In the genomic region with DNA sequence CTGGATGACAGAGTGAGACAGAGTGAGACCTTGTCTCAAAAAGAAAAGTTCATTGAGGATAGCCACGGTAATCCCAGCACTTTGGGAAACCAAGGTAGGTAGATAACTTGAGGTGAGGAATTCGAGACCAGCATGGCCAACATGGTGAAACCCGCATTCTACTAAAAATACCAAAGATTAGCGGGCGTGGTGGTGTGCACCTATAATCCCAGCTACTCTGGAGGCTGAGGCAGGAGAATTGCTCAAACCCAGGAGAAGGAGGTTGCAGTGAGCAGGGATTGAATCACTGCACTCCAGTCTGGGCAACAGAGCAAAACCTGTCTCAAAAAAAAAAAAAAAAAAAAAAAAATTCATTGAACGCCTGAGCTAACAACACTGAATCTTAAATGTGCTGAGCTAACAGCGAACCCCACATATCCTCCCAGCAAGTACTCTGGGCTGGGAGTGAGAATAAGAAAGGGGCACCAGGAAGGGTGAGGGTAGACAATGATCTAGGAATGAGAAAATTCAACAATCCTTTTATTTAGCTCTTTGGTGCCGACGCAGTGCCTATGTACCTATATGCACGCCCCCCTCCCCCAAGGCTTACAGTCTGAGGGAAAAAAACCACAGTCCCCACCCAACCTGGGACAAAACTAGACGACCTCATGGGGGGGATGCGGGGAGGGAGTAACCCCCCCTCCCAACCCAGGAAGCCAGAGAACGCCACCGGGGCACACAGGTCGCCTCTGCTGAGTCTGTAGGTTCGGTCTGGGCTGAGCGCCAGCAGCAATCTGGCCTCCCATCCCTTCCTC, we compare ENCODE assay signal across 8 cellular contexts. TPM values are rescaled to one million over a fixed set of nuclear protein-coding genes. Genes with fewer than 3 reads are reported as not detected.
A peak's percentile ranks its signal among the peaks of the same experiment; 100 is the strongest.
DNase-seq lines count a peak whose midpoint lies in the region; TF ChIP-seq lines count a peak whose summit lies in the region.

No MANE protein-coding gene starts in this region.

- no peak overlapping the region for H2BK120ac ChIP-seq in H9 (ENCODE audit: low read depth, low read length, poor library complexity, severe bottlenecking)

- H3K36me3 Mint-ChIP-seq in H9 (ENCODE audit: insufficient read depth in 1 of 3, low read depth in 3 of 3) = no peaks in the 10 kb centered on the region

- no peak overlapping the region for H3K18ac ChIP-seq in H9 (ENCODE audit: insufficient read length, low read depth, low read length)

- no peak overlapping the region for H2AK5ac ChIP-seq in H9 (ENCODE audit: insufficient read length, low read length)

- H3K4ac ChIP-seq in H9 (ENCODE audit: low read depth, low read length) = no peak overlapping the region

- no peak overlapping the region for H2BK5ac ChIP-seq in H9 (ENCODE audit: insufficient read length, low read length)

- H4K91ac ChIP-seq in H9 (ENCODE audit: insufficient read length, low read depth, low read length) = no peak overlapping the region

- no peak overlapping the region for H2BK15ac ChIP-seq in H9 (ENCODE audit: low read depth, low read length)

- peak overlapping the region; percentile 63 to 85; a peak in 4 of 5 replicates for H3K4me3 Mint-ChIP-seq in H9

- H3K36me3 ChIP-seq in ascending aorta = no peaks in the 10 kb centered on the region

- H3K9me3 ChIP-seq in H9 (ENCODE audit: control insufficient read depth, low read depth, low read length) (no peaks in the 10 kb centered on the region), ascending aorta (no peaks in the 10 kb centered on the region), mononuclear cell (ENCODE audit: low read depth, low read length) (no peaks in the 10 kb centered on the region)

- peak overlapping the region; percentile 66 to 74 for H3K4me3 ChIP-seq in ascending aorta
- peak overlapping the region; percentile 43 for H3K4me3 ChIP-seq in mononuclear cell (ENCODE audit: low read length)

- H4K5ac ChIP-seq in H9 (ENCODE audit: insufficient read length, low read depth, low read length) = no peak overlapping the region

- H2AFZ ChIP-seq in H9 (ENCODE audit: low read length) = no peak overlapping the region

- peaks cover 59% of the 10 kb centered on the region for H3K27me3 Mint-ChIP-seq in H9 (ENCODE audit: low read depth)

- H3K4me2 ChIP-seq in H9 (ENCODE audit: insufficient read depth, insufficient read length, low read length) = peak overlapping the region; percentile 14

- H4K20me1 ChIP-seq in H9 (ENCODE audit: control insufficient read depth, insufficient read depth, insufficient read length) = no peaks in the 10 kb centered on the region

- H3K56ac ChIP-seq in H9 (ENCODE audit: insufficient read length, low read depth, low read length) = no peak overlapping the region

- H3K27ac ChIP-seq in 22Rv1 (peak overlapping the region; percentile 58), H9 (ENCODE audit: insufficient read length, low read depth, low read length) (no peak overlapping the region), ascending aorta (no peak overlapping the region)

- WGBS in H9 (ENCODE audit: extremely low coverage, insufficient read length, low lambda C conversion rate) = no CpG with 5 or more reads among the region's 17 CpGs

- no peak overlapping the region for H2BK20ac ChIP-seq in H9 (ENCODE audit: low read depth, low read length, poor library complexity, severe bottlenecking)

- no peak overlapping the region for H3T11ph ChIP-seq in H9 (ENCODE audit: low read length)

- H3K23ac ChIP-seq in H9 (ENCODE audit: insufficient read length, low read depth, low read length) = no peak overlapping the region

- H3K9me3 Mint-ChIP-seq in H9 = no peaks in the 10 kb centered on the region

- no peak overlapping the region for H4K8ac ChIP-seq in H9 (replicated peaks; ENCODE audit: insufficient read length, low read depth, low read length)

- H3K79me1 ChIP-seq in H9 (ENCODE audit: insufficient read depth, low read depth, low read length, poor library complexity, severe bottlenecking) = no peaks in the 10 kb centered on the region

- H3K79me2 ChIP-seq in H9 (ENCODE audit: insufficient read depth, low read length) = no peaks in the 10 kb centered on the region

- TF ChIP-seq CTCF in 22Rv1 (IDR thresholded peaks at IDR 0.05) (no peak), H9 (conservative IDR thresholded peaks at IDR 0.05) (no peak), ascending aorta (IDR thresholded peaks at IDR 0.05) (no peak)

- H2BK12ac ChIP-seq in H9 (ENCODE audit: insufficient read length, low read depth, low read length) = no peak overlapping the region

- intact Hi-C loops in ascending aorta (cut with DNase I) = loop anchor here (1.0 to 5.0 kb wide), 2 partner anchors 141 to 491 kb away; a partner anchor contains a TSS

- peaks cover 15% of the 10 kb centered on the region; the same call in 1 of the 2 replicates for H3K27me3 ChIP-seq in H9 (ENCODE audit: insufficient read depth, low read length)
- H3K27me3 ChIP-seq in ascending aorta = no peaks in the 10 kb centered on the region
- H3K27me3 ChIP-seq in mononuclear cell (ENCODE audit: insufficient read depth, low read length) = no peaks in the 10 kb centered on the region

- no peak overlapping the region for H3K14ac ChIP-seq in H9 (ENCODE audit: insufficient read depth, low read length)

- DNase-seq in H9 (no peak), ascending aorta (ENCODE audit: low spot score in 2 of 2) (no peak), mucosa of gallbladder (ENCODE audit: low spot score) (no peak), GM19238 (ENCODE audit: insufficient read length, low spot score) (no peak), NCI-H1694 (lab: John Stamatoyannopoulos, UW) (no peak), foreskin melanocyte (no peak)

- H3K4me1 ChIP-seq in H9 (ENCODE audit: insufficient read depth, low read length) = no peaks in the 10 kb centered on the region
- no peaks in the 10 kb centered on the region for H3K4me1 ChIP-seq in ascending aorta
- peaks cover 10% of the 10 kb centered on the region for H3K4me1 ChIP-seq in mononuclear cell (ENCODE audit: insufficient read depth, low read length)

- H3K4me1 Mint-ChIP-seq in H9 = peaks cover 7 to 17% of the 10 kb centered on the region in 2 experiments

- no peak overlapping the region for H3K9ac ChIP-seq in H9 (ENCODE audit: extremely low read depth, insufficient read length, low read length)

- H3K23me2 ChIP-seq in H9 (ENCODE audit: insufficient read length, low read depth, low read length, poor library complexity, severe bottlenecking) = peaks cover 8% of the 10 kb centered on the region

- no peak overlapping the region; a peak in 1 of 7 replicates for H3K27ac Mint-ChIP-seq in H9

RNA-seq across cellular contexts. Expression of a gene that starts 1.4 kb away (rescaled TPM):
- total RNA-seq in H9 (2021) (0.04 TPM in 1 of 2 replicates, not detected in the other), ascending aorta (not detected), mononuclear cell (not detected), mucosa of gallbladder (not detected)

RNA-seq across cellular contexts. Expression of a gene that starts 13.3 kb away (rescaled TPM):
- total RNA-seq in H9 (2021) (0.15 and 0.31 TPM in 2 replicates), ascending aorta (not detected), mononuclear cell (not detected), mucosa of gallbladder (0.12 TPM)

RNA-seq across cellular contexts. Expression of a gene that starts 40.6 kb away (rescaled TPM):
- 86.4 and 93.4 TPM in 2 replicates for total RNA-seq in H9 (2021)
- 45.8 TPM for total RNA-seq in ascending aorta
- total RNA-seq in mononuclear cell = 11.1 TPM
- total RNA-seq in mucosa of gallbladder = 72.8 TPM
